9 cellular contexts compared by ENCODE assay signal in genomic region chrX:152817082-152817744, GRCh38. TPM values are rescaled to one million over a fixed set of nuclear protein-coding genes. Genes with fewer than 3 reads are reported as not detected.
DNase-seq lines count a peak whose midpoint lies in the region; ATAC-seq and TF ChIP-seq lines count a peak whose summit lies in the region.
"Had no signal": no experiment of that assay in that cellular context is flagged by ENCODE, and none has a peak within 500 bp of the region (broad histone marks: within the 10 kb centered on the region; RNA-seq: fewer than 3 reads in every experiment).

No MANE protein-coding gene starts in this region.

- H4K20me1 ChIP-seq in GM23338 (replicated peaks; ENCODE audit: insufficient read depth) = no peaks in the 10 kb centered on the region

- intact Hi-C loops in sciatic nerve (cut with DNase I) = no loop called here

- DNase-seq in AG10803 (ENCODE audit: low read depth) (peak; percentile 37), GM23338 (ENCODE audit: low spot score) (peak; percentile 53), SK-MEL-5 (ENCODE audit: low read depth, low spot score) (peak; percentile 52), foreskin melanocyte (peak; percentile 12), NCI-H128 (lab: John Stamatoyannopoulos, UW; ENCODE audit: unreplicated experiment) (no peak), sciatic nerve (ENCODE audit: low spot score) (no peak)
- no peak for DNase-seq in stimulated activated effector memory CD8-positive, alpha-beta T cell treated with anti-CD3 and anti-CD28 coated beads, Interleukin-12 subunit alpha, Interleukin-12 subunit beta, amount 100 ng/mL, for 72 hours (ENCODE audit: low spot score in 2 of 2)

- peaks cover 1% of the 10 kb centered on the region for H3K27me3 Mint-ChIP-seq in GM23338 (ENCODE audit: insufficient read depth, low read depth, poor library complexity)

- no peak overlapping the region for H3K27ac ChIP-seq in GM23338 (ENCODE audit: low read depth)

- no peak overlapping the region for H3K4me3 Mint-ChIP-seq in GM23338
- no peak overlapping the region for H3K4me3 Mint-ChIP-seq in stimulated activated effector memory CD8-positive, alpha-beta T cell treated with anti-CD3 and anti-CD28 coated beads, Interleukin-12 subunit alpha, Interleukin-12 subunit beta, amount 100 ng/mL, for 72 hours

- H3K4me3 ChIP-seq in AG10803 (ENCODE audit: low read length) = no peak overlapping the region
- H3K4me3 ChIP-seq in GM23338 = no peak overlapping the region

- in situ Hi-C loops in SK-MEL-5 (cut with HindIII; ENCODE audit: low pct_unique_long_range_greater_than_20kb, low sequenced_read_pairs) = loop anchor here (25.0 kb wide), 1 partner anchor 180 kb away; the partner anchor contains the start of gene GABRQ

- TF ChIP-seq CTCF in AG10803 (conservative IDR thresholded peaks at IDR 0.05; ENCODE audit: low read length) (peak; percentile 59), GM23338 (conservative IDR thresholded peaks at IDR 0.05; ENCODE audit: low read depth in 2 of 2) (peak; percentile 48 to 79)

- no peak overlapping the region for H3K27ac Mint-ChIP-seq in GM23338
- no peak overlapping the region for H3K27ac Mint-ChIP-seq in stimulated activated effector memory CD8-positive, alpha-beta T cell treated with anti-CD3 and anti-CD28 coated beads, Interleukin-12 subunit alpha, Interleukin-12 subunit beta, amount 100 ng/mL, for 72 hours

- H3K36me3 ChIP-seq in GM23338 (ENCODE audit: insufficient read depth) = no peaks in the 10 kb centered on the region

- no peaks in the 10 kb centered on the region for H3K79me2 ChIP-seq in GM23338 (replicated peaks; ENCODE audit: insufficient read depth)

- H3K4me1 ChIP-seq in GM23338 (ENCODE audit: insufficient read depth) = peaks cover 5% of the 10 kb centered on the region; the same call in 1 of the 2 replicates

- no peaks in the 10 kb centered on the region for H3K27me3 ChIP-seq in GM23338 (ENCODE audit: insufficient read depth)

- peak overlapping the region; percentile 73; the same call in 1 of the 2 replicates for H2AFZ ChIP-seq in GM23338

- no peaks in the 10 kb centered on the region for H3K9me3 Mint-ChIP-seq in GM23338
- H3K9me3 Mint-ChIP-seq in stimulated activated effector memory CD8-positive, alpha-beta T cell treated with anti-CD3 and anti-CD28 coated beads, Interleukin-12 subunit alpha, Interleukin-12 subunit beta, amount 100 ng/mL, for 72 hours = no peaks in the 10 kb centered on the region

- ATAC-seq in GM23338 = peak; percentile 61
- no peak for ATAC-seq in stimulated activated effector memory CD8-positive, alpha-beta T cell treated with anti-CD3 and anti-CD28 coated beads, Interleukin-12 subunit alpha, Interleukin-12 subunit beta, amount 100 ng/mL, for 72 hours
- ATAC-seq in GM19455 (IDR thresholded peaks at IDR 0.05; ENCODE audit: unreplicated experiment) = no peak
- ATAC-seq in sciatic nerve = no peak

- H3K4me2 ChIP-seq in GM23338 = 0 out of 2 replicates have a peak overlapping the region, but pooled peaks have one; percentile 40

- no peaks in the 10 kb centered on the region for H3K36me3 Mint-ChIP-seq in GM23338 (ENCODE audit: low read depth)
- no peaks in the 10 kb centered on the region for H3K36me3 Mint-ChIP-seq in stimulated activated effector memory CD8-positive, alpha-beta T cell treated with anti-CD3 and anti-CD28 coated beads, Interleukin-12 subunit alpha, Interleukin-12 subunit beta, amount 100 ng/mL, for 72 hours

- no peaks in the 10 kb centered on the region for H3F3A ChIP-seq in GM23338 (replicated peaks; ENCODE audit: low read depth)

- H3K4me1 Mint-ChIP-seq in GM23338 = peaks cover 10% of the 10 kb centered on the region
- H3K4me1 Mint-ChIP-seq in stimulated activated effector memory CD8-positive, alpha-beta T cell treated with anti-CD3 and anti-CD28 coated beads, Interleukin-12 subunit alpha, Interleukin-12 subunit beta, amount 100 ng/mL, for 72 hours = peaks cover 8% of the 10 kb centered on the region

- H3K9me2 ChIP-seq in GM23338 (ENCODE audit: insufficient read depth) = no peaks in the 10 kb centered on the region

TF ChIP-seq in GM23338, 12 proteins besides CTCF, POLR2A, EP300 and RAD21 (continues in another document):
- TF ChIP-seq ETS1 (IDR thresholded peaks at IDR 0.05) (no peak), STAT1 (IDR thresholded peaks at IDR 0.05; ENCODE audit: unreplicated experiment) (no peak)

RNA-seq across cellular contexts. Expression of gene CETN2, which starts 13.3 kb away (rescaled TPM):
- total RNA-seq in GM23338 (2014; rRNA removed; shearing (Covaris generic)) = 20.4 and 23.9 TPM in 2 replicates
- 53.4 and 53.7 TPM in 2 replicates for polyA plus RNA-seq in GM23338 (2016; fragmentation: Nextera tagmentation; extraction: Ambion mirVana)
- 26.8 and 30.8 TPM in 2 replicates for total RNA-seq in SK-MEL-5 (2014; rRNA removed; shearing (Covaris generic))
- 18.3 and 23.9 TPM in 2 replicates for polyA plus RNA-seq in SK-MEL-5 (2015; cell fraction: cytosol; rRNA removed)
- 4.1 and 8.4 TPM in 2 replicates for polyA plus RNA-seq in SK-MEL-5 (2015; cell fraction: nucleus; rRNA removed)
- total RNA-seq in sciatic nerve = 25.0 TPM

RNA-seq across cellular contexts. Expression of gene NSDHL, which starts 13.7 kb away (rescaled TPM):
- 32.0 and 34.3 TPM in 2 replicates for total RNA-seq in GM23338 (2014; rRNA removed; shearing (Covaris generic))
- 28.2 and 32.4 TPM in 2 replicates for polyA plus RNA-seq in GM23338 (2016; fragmentation: Nextera tagmentation; extraction: Ambion mirVana)
- total RNA-seq in SK-MEL-5 (2014; rRNA removed; shearing (Covaris generic)) = 15.1 and 17.9 TPM in 2 replicates
- polyA plus RNA-seq in SK-MEL-5 (2015; cell fraction: cytosol; rRNA removed) = 22.3 and 26.4 TPM in 2 replicates
- 9.8 and 10.2 TPM in 2 replicates for polyA plus RNA-seq in SK-MEL-5 (2015; cell fraction: nucleus; rRNA removed)
- 18.0 TPM for total RNA-seq in sciatic nerve

RNA-seq across cellular contexts. Expression of gene MAGEA6, which starts 47.7 kb away (rescaled TPM):
- total RNA-seq in GM23338 (2014; rRNA removed; shearing (Covaris generic)) = 0.35 TPM in 1 of 2 replicates, not detected in the other
- polyA plus RNA-seq in GM23338 (2016; fragmentation: Nextera tagmentation; extraction: Ambion mirVana) = 0.30 TPM in 1 of 2 replicates, not detected in the other
- total RNA-seq in SK-MEL-5 (2014; rRNA removed; shearing (Covaris generic)) = 187 and 193 TPM in 2 replicates
- polyA plus RNA-seq in SK-MEL-5 (2015; cell fraction: cytosol; rRNA removed) = 110 and 118 TPM in 2 replicates
- 32.6 and 50.2 TPM in 2 replicates for polyA plus RNA-seq in SK-MEL-5 (2015; cell fraction: nucleus; rRNA removed)
- not detected for total RNA-seq in sciatic nerve
- total RNA-seq: subcutaneous adipose tissue had no signal

RNA-seq across cellular contexts. Expression of gene CSAG3, which starts 58.2 kb away (rescaled TPM):
- total RNA-seq in GM23338 (2014; rRNA removed; shearing (Covaris generic)) = not detected in 2 replicates
- 3.2 and 4.8 TPM in 2 replicates for polyA plus RNA-seq in GM23338 (2016; fragmentation: Nextera tagmentation; extraction: Ambion mirVana)
- total RNA-seq in SK-MEL-5 (2014; rRNA removed; shearing (Covaris generic)) = 7.6 and 8.9 TPM in 2 replicates
- 11.8 and 16.1 TPM in 2 replicates for polyA plus RNA-seq in SK-MEL-5 (2015; cell fraction: cytosol; rRNA removed)
- polyA plus RNA-seq in SK-MEL-5 (2015; cell fraction: nucleus; rRNA removed) = 271 and 290 TPM in 2 replicates
- not detected for total RNA-seq in sciatic nerve
- total RNA-seq: subcutaneous adipose tissue had no signal

Comparison
In these comparisons a context has a peak if more than half of its experiments do, and no peak if none do; other contexts are left out.
1. DNase-seq: peak in AG10803 (single experiment), GM23338 (single experiment), SK-MEL-5 (single experiment) and foreskin melanocyte (single experiment); none in stimulated activated effector memory CD8-positive, alpha-beta T cell treated with anti-CD3 and anti-CD28 coated beads, Interleukin-12 subunit alpha, Interleukin-12 subunit beta, amount 100 ng/mL, for 72 hours (0 of 2), NCI-H128 (single experiment) and sciatic nerve (single experiment).
2. RNA of gene MAGEA6, which starts 47.7 kb away (total RNA-seq): 187 to 193 TPM in SK-MEL-5; 0.35 TPM in GM23338 and not detected in sciatic nerve (single experiment); every median in the first group is over 100 times any median in the second.